10 cellular contexts compared by ENCODE assay signal in the genomic region with DNA sequence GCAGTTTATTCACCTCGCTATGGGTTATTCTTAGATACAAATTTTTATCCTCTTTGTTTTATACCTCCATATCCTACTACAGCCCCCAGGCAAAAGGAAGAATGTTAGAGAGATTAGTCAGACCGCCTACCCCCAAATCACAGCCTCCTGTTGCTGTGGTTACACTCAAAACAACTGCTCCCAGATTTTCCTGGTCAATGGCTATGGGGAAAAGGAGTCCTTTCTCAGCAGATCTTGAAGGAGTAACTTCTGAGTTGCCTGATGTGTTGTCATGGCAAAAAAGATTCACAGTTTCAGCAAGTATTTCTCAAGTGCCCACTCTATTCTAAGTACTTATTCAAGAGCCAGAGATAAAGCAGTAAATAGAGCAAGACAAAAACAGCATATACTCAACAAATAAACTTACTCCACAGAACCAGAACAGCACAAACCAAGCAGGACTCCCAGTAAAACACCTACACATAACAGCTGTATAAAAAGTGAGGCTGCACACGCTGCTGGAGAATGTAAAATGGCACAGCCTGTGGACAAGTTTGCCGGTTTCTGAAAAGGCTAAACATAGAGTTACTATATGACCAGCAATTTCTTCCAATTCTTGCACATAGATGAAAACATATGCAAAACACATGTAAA.
A peak's percentile ranks its signal among the peaks of the same experiment; 100 is the strongest.
DNase-seq lines count a peak whose midpoint lies in the region; ATAC-seq and TF ChIP-seq lines count a peak whose summit lies in the region.
"Had no signal": no experiment of that assay in that cellular context is flagged by ENCODE, and none has a peak within 500 bp of the region (broad histone marks: within the 10 kb centered on the region; RNA-seq: fewer than 3 reads in every experiment).

No MANE protein-coding gene starts in this region.

- DNase-seq in activated naive CD4-positive, alpha-beta T cell treated with anti-CD3 and anti-CD28 coated beads, Interleukin-2, amount 50 U/mL, for 72 hours (ENCODE audit: low spot score in 2 of 2), result no peak
- DNase-seq in amniotic epithelial cell (ENCODE audit: low read depth), result peak; percentile 85
- peak; percentile 82 for DNase-seq in hepatic stellate cell (ENCODE audit: low spot score)
- peak; percentile 83 for DNase-seq in stromal cell of bone marrow (ENCODE audit: low read depth)
- no peak for DNase-seq in activated CD4-positive, alpha-beta T cell treated with anti-CD3 and anti-CD28 coated beads, Interleukin-2, amount 10 ng/mL, durations not matched to agents 24 days and 14 days
- no peak for DNase-seq in GM13977 (ENCODE audit: low spot score)
- no peak for DNase-seq in NCI-H2171 (lab: John Stamatoyannopoulos, UW)
- DNase-seq: AML-193, naive B cell had no signal

- H3K9me3 Mint-ChIP-seq in activated naive CD4-positive, alpha-beta T cell treated with anti-CD3 and anti-CD28 coated beads, Interleukin-2, amount 50 U/mL, for 24 hours, result no peaks in the 10 kb centered on the region
- H3K9me3 Mint-ChIP-seq in activated naive CD4-positive, alpha-beta T cell treated with anti-CD3 and anti-CD28 coated beads, Interleukin-2, amount 50 U/mL, for 72 hours, result no peaks in the 10 kb centered on the region
- H3K9me3 Mint-ChIP-seq in activated CD4-positive, alpha-beta T cell treated with anti-CD3 and anti-CD28 coated beads, Interleukin-2, amount 10 ng/mL, durations not matched to agents 24 days and 14 days, result no peaks in the 10 kb centered on the region
- H3K9me3 Mint-ChIP-seq: naive B cell had no signal

- no peak for ATAC-seq in activated naive CD4-positive, alpha-beta T cell treated with anti-CD3 and anti-CD28 coated beads, Interleukin-2, amount 50 U/mL, for 72 hours

- H3K27ac Mint-ChIP-seq in activated naive CD4-positive, alpha-beta T cell treated with anti-CD3 and anti-CD28 coated beads, Interleukin-2, amount 50 U/mL, for 24 hours, result peak overlapping the region; percentile 27
- no peak overlapping the region for H3K27ac Mint-ChIP-seq in activated naive CD4-positive, alpha-beta T cell treated with anti-CD3 and anti-CD28 coated beads, Interleukin-2, amount 50 U/mL, for 72 hours
- H3K27ac Mint-ChIP-seq in activated CD4-positive, alpha-beta T cell treated with anti-CD3 and anti-CD28 coated beads, Interleukin-2, amount 10 ng/mL, durations not matched to agents 24 days and 14 days, result no peak overlapping the region

- no peak overlapping the region for H3K4me3 Mint-ChIP-seq in activated naive CD4-positive, alpha-beta T cell treated with anti-CD3 and anti-CD28 coated beads, Interleukin-2, amount 50 U/mL, for 24 hours
- no peak overlapping the region for H3K4me3 Mint-ChIP-seq in activated CD4-positive, alpha-beta T cell treated with anti-CD3 and anti-CD28 coated beads, Interleukin-2, amount 10 ng/mL, durations not matched to agents 24 days and 14 days
- H3K4me3 Mint-ChIP-seq: naive B cell had no signal

- in situ Hi-C loops in GM13977 (cut with MboI; ENCODE audit: low pct_unique_long_range_greater_than_20kb, low sequenced_read_pairs, unreplicated experiment), result no loop called here

- H3K27me3 Mint-ChIP-seq in activated naive CD4-positive, alpha-beta T cell treated with anti-CD3 and anti-CD28 coated beads, Interleukin-2, amount 50 U/mL, for 24 hours, result no peaks in the 10 kb centered on the region
- H3K27me3 Mint-ChIP-seq in activated CD4-positive, alpha-beta T cell treated with anti-CD3 and anti-CD28 coated beads, Interleukin-2, amount 10 ng/mL, durations not matched to agents 24 days and 14 days, result no peaks in the 10 kb centered on the region
- H3K27me3 Mint-ChIP-seq: naive B cell had no signal

- peaks cover 26% of the 10 kb centered on the region for H3K4me1 Mint-ChIP-seq in activated naive CD4-positive, alpha-beta T cell treated with anti-CD3 and anti-CD28 coated beads, Interleukin-2, amount 50 U/mL, for 24 hours
- H3K4me1 Mint-ChIP-seq in activated CD4-positive, alpha-beta T cell treated with anti-CD3 and anti-CD28 coated beads, Interleukin-2, amount 10 ng/mL, durations not matched to agents 24 days and 14 days, result peaks cover 17% of the 10 kb centered on the region

- intact Hi-C loops in activated CD4-positive, alpha-beta T cell treated with anti-CD3 and anti-CD28 coated beads, Interleukin-2, amount 10 ng/mL, durations not matched to agents 24 days and 14 days (cut with micrococcal nuclease), result no loop called here

- H3K36me3 Mint-ChIP-seq in activated naive CD4-positive, alpha-beta T cell treated with anti-CD3 and anti-CD28 coated beads, Interleukin-2, amount 50 U/mL, for 24 hours, result peaks cover 34% of the 10 kb centered on the region
- H3K36me3 Mint-ChIP-seq in activated naive CD4-positive, alpha-beta T cell treated with anti-CD3 and anti-CD28 coated beads, Interleukin-2, amount 50 U/mL, for 72 hours, result peaks cover 14 to 19% of the 10 kb centered on the region in 2 donors
- peaks cover 54% of the 10 kb centered on the region for H3K36me3 Mint-ChIP-seq in activated CD4-positive, alpha-beta T cell treated with anti-CD3 and anti-CD28 coated beads, Interleukin-2, amount 10 ng/mL, durations not matched to agents 24 days and 14 days (ENCODE audit: low read depth)

- TF ChIP-seq CTCF in GM13977 (IDR thresholded peaks at IDR 0.05; ENCODE audit: extremely low read depth, insufficient read depth, missing control alignments), result no peak

Comparison
In these comparisons a context has a peak if more than half of its experiments do, and no peak if none do; other contexts are left out.
1. DNase-seq: peak in amniotic epithelial cell (single experiment), hepatic stellate cell (single experiment) and stromal cell of bone marrow (single experiment); none in activated naive CD4-positive, alpha-beta T cell treated with anti-CD3 and anti-CD28 coated beads, Interleukin-2, amount 50 U/mL, for 72 hours (0 of 2), activated CD4-positive, alpha-beta T cell treated with anti-CD3 and anti-CD28 coated beads, Interleukin-2, amount 10 ng/mL, durations not matched to agents 24 days and 14 days (single experiment), GM13977 (single experiment) and NCI-H2171 (single experiment).